In genomic region chr12:20212658-20213387, GRCh38 we compare ENCODE assay signal across 1 cellular context.
A peak's percentile ranks its signal among the peaks of the same experiment; 100 is the strongest.
TF ChIP-seq lines count a peak whose summit lies in the region.

No MANE protein-coding gene starts in this region.

TF ChIP-seq in GM23338, 12 proteins besides CTCF, POLR2A, EP300 and RAD21 (continued from another document):
- TF ChIP-seq REST (IDR thresholded peaks at IDR 0.05; ENCODE audit: unreplicated experiment): peak; percentile 33
